ENCODE assay signal across 20 cellular contexts in the genomic region with DNA sequence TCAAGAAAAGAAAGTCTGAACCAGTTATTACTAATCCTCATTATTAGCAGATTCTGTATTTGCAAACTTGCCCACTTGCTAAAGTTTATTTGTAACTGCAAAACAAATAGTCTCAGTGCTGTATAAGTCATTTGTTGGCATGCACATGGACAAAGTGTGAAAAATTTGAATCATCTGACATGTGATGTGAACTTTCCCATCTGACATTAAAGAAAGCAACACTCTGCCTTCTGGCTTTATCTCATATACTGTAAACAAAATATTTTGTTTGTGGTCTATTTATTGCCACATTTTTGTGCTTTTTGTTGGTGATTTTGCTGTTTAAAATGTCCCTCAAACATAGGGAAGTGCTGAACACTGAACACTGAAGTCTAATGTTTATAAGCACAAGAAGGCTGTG.
"Had no signal": no experiment of that assay in that cellular context is flagged by ENCODE, and none has a peak within 500 bp of the region (broad histone marks: within the 10 kb centered on the region; RNA-seq: fewer than 3 reads in every experiment).

No MANE protein-coding gene starts in this region.

- DNase-seq: colonic mucosa; cortex of kidney; effector CD8-positive, alpha-beta T cell; effector memory CD8-positive, alpha-beta T cell; endodermal cell; esophagus squamous epithelium; foreskin keratinocyte; gastrocnemius medialis; glutamatergic neuron; head of caudate nucleus; heart right ventricle; hippocampal formation; left cardiac atrium; left lung; left ventricle myocardium superior; lower lobe of right lung; mesendoderm; midbrain; naive thymus-derived CD4-positive, alpha-beta T cell; natural killer cell had no signal

- H3K27me3 ChIP-seq: colonic mucosa, esophagus squamous epithelium, foreskin keratinocyte, gastrocnemius medialis, heart right ventricle, left lung had no signal

- H3K9me3 ChIP-seq: colonic mucosa, esophagus squamous epithelium, gastrocnemius medialis, heart right ventricle, left lung, lower lobe of right lung had no signal

- H3K4me3 ChIP-seq: colonic mucosa, esophagus squamous epithelium, gastrocnemius medialis, heart right ventricle, left lung, lower lobe of right lung had no signal

- H3K36me3 ChIP-seq: colonic mucosa, esophagus squamous epithelium, gastrocnemius medialis, heart right ventricle, left lung, lower lobe of right lung had no signal

- H3K27ac ChIP-seq: colonic mucosa, esophagus squamous epithelium, foreskin keratinocyte, gastrocnemius medialis, heart right ventricle, left lung, lower lobe of right lung had no signal

- H3K4me1 ChIP-seq: colonic mucosa, esophagus squamous epithelium, foreskin keratinocyte, gastrocnemius medialis, heart right ventricle, left lung, lower lobe of right lung had no signal
